ENCODE assay signal across 8 cellular contexts in the genomic region with DNA sequence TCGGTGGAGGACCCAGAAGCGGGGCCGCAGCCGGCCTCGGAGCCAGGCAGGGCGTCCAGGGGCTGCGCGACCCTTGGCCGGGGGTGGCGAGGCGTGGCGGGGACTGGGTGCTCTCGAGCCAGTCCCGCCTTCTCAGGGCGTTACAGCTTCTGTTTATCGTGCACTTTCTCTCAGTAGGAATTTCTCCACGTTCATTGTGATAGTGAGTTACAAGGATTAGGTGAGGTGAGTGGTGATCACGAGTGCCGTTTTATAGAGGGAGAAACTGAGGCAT. TPM values are rescaled to one million over a fixed set of nuclear protein-coding genes. Genes with fewer than 3 reads are reported as not detected.
DNase-seq lines count a peak whose midpoint lies in the region; ATAC-seq and TF ChIP-seq lines count a peak whose summit lies in the region.

No MANE protein-coding gene starts in this region.

- no peak for TF ChIP-seq EP300 in sigmoid colon (IDR thresholded peaks at IDR 0.05)

- ATAC-seq in GM21825 (IDR thresholded peaks at IDR 0.05; ENCODE audit: unreplicated experiment), result peak; percentile 4

- intact Hi-C loops in sigmoid colon (cut with DNase I), result no loop called here

- DNase-seq in SK-N-MC (ENCODE audit: low read depth, low spot score), result no peak
- DNase-seq in fibroblast of the aortic adventitia (ENCODE audit: low read depth), result no peak
- DNase-seq in sigmoid colon, result no peak
- no peak for DNase-seq in Kasumi-1 (lab: John Stamatoyannopoulos, UW)
- DNase-seq in DMS 273 (lab: John Stamatoyannopoulos, UW; ENCODE audit: unreplicated experiment), result no peak
- DNase-seq in D341Med (ENCODE audit: low spot score), result no peak
- no peak for DNase-seq in ecto neural progenitor cell (ENCODE audit: low spot score)

- H3K27ac ChIP-seq in SK-N-MC (no peak overlapping the region), sigmoid colon (peak overlapping the region; percentile 85 to 90 (median 90))

- H3K9me3 ChIP-seq in SK-N-MC (ENCODE audit: low read depth, low read length) (no peaks in the 10 kb centered on the region), sigmoid colon (no peaks in the 10 kb centered on the region)

- H3K27me3 ChIP-seq in sigmoid colon, result no peaks in the 10 kb centered on the region

- H3K4me3 ChIP-seq in SK-N-MC (peak overlapping the region; percentile 99), fibroblast of the aortic adventitia (ENCODE audit: low read depth, low read length) (peak overlapping the region; percentile 97), sigmoid colon (peak overlapping the region; percentile 92 to 100 (median 94))

- H3K4me1 ChIP-seq in sigmoid colon, result peaks cover 0 to 32% (median 27%) of the 10 kb centered on the region in 4 donors

- TF ChIP-seq CTCF in fibroblast of the aortic adventitia (IDR thresholded peaks at IDR 0.05; ENCODE audit: insufficient read depth, low read length), result no peak
- no peak for TF ChIP-seq CTCF in sigmoid colon (IDR thresholded peaks at IDR 0.05)

- no peak for TF ChIP-seq POLR2A in sigmoid colon (IDR thresholded peaks at IDR 0.05)

- H3K36me3 ChIP-seq in SK-N-MC (ENCODE audit: insufficient read depth, low read length) (peaks cover 8% of the 10 kb centered on the region), sigmoid colon (peaks cover 0 to 19% (median 12%) of the 10 kb centered on the region in 4 donors)

- 0 to 1% methylated on average over 19 of the region's 19 CpGs for WGBS in sigmoid colon, 2 donors

- H3K9ac ChIP-seq in SK-N-MC (ENCODE audit: insufficient read length), result peak overlapping the region; percentile 94

RNA-seq across cellular contexts. Expression of a gene that starts 0.6 kb away (rescaled TPM):
- total RNA-seq in fibroblast of the aortic adventitia (ENCODE audit: low replicate concordance), result 7.8 and 78.5 TPM in 2 replicates
- 10 to 100 TPM; 57.1 to 63.7 (median 60.8) TPM for total RNA-seq in sigmoid colon
- polyA plus RNA-seq in sigmoid colon, result 10 to 100 TPM; 18.7 to 37.8 (median 20.4) TPM

RNA-seq across cellular contexts. Expression of a gene that starts 13.1 kb away (rescaled TPM):
- total RNA-seq in fibroblast of the aortic adventitia (ENCODE audit: low replicate concordance) (70.6 and 89.1 TPM in 2 replicates), sigmoid colon (10 to 100 TPM; 86.9 to 97.7 (median 92.5) TPM)
- 100 to 1,000 TPM in 2 of 3 donors, 10 to 100 TPM in 1; 90.2 to 239 (median 156) TPM for polyA plus RNA-seq in sigmoid colon

RNA-seq across cellular contexts. Expression of a gene that starts 25.0 kb away (rescaled TPM):
- not detected in 2 replicates for total RNA-seq in fibroblast of the aortic adventitia (ENCODE audit: low replicate concordance)
- not detected for total RNA-seq in sigmoid colon
- under 1 TPM in 1 of 3 donors, not detected in 2; 0.69 TPM for polyA plus RNA-seq in sigmoid colon

RNA-seq across cellular contexts. Expression of a gene that starts 54.8 kb away (rescaled TPM):
- total RNA-seq in fibroblast of the aortic adventitia (ENCODE audit: low replicate concordance), result not detected in 2 replicates
- total RNA-seq in sigmoid colon, result 1 to 10 TPM in 2 of 4 donors, not detected in 2; 2.5 to 3.3 TPM
- polyA plus RNA-seq in sigmoid colon, result 10 to 100 TPM; 14.4 to 40.0 (median 22.9) TPM
